24 cellular contexts compared by ENCODE assay signal in the genomic region with DNA sequence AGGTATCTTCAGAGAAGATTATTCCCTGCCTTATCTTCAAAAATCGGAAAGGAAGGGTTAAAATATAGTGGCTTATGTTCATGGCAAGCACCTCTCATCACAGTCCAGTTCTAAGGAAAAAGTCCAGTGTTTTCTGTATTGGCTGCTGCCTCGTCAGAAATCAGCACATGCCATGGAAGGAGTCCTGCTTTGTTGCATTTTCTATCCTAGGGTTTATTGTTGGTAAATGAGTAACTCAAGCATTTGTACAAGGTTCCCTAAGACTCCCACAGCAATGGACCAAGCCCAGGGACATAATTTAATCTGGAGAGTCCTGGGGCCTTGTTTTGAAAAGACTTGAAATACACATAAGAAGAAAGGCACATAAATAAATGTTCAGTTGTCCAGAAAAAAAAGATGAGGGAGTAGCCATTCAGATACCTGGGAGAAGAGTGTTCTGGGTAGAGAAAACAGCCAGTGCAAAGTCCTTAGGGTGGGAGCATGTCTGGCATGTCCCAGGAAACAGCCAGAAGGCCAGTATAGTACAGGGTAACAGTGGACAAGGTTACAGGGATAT.
"Had no signal": no experiment of that assay in that cellular context is flagged by ENCODE, and none has a peak within 500 bp of the region (broad histone marks: within the 10 kb centered on the region; RNA-seq: fewer than 3 reads in every experiment).

No MANE protein-coding gene starts in this region.

- H3K36me3 ChIP-seq: ovary, WERI-Rb-1 had no signal

- H3K27ac Mint-ChIP-seq: activated CD4-positive, alpha-beta memory T cell treated with anti-CD3 and anti-CD28 coated beads for 36 hours; activated CD4-positive, alpha-beta T cell treated with anti-CD3 and anti-CD28 coated beads, Interleukin-2, amount 10 ng/mL, durations not matched to agents 24 days and 14 days; activated T-cell treated with anti-CD3 and anti-CD28 coated beads, Interleukin-2, amount 50 U/mL, for 24 hours; T-helper 17 cell had no signal

- H3K9me3 ChIP-seq: gastroesophageal sphincter, left lung, lower lobe of right lung, ovary, psoas muscle, right atrium auricular region, suprapubic skin, tibial nerve had no signal

- DNase-seq: activated CD4-positive, alpha-beta memory T cell treated with anti-CD3 and anti-CD28 coated beads for 36 hours; activated CD4-positive, alpha-beta T cell treated with anti-CD3 and anti-CD28 coated beads, Interleukin-2, amount 10 ng/mL, durations not matched to agents 24 days and 14 days; activated CD4-positive, CD25-positive, alpha-beta regulatory T cell treated with anti-CD3 and anti-CD28 coated beads, Interleukin-2, amount 50 U/mL, for 72 hours; activated CD8-positive, alpha-beta memory T cell treated with anti-CD3 and anti-CD28 coated beads, Interleukin-2, amount 50 U/mL, for 48 hours; activated gamma-delta T cell; activated naive CD4-positive, alpha-beta T cell treated with anti-CD3 and anti-CD28 coated beads, Interleukin-2, amount 50 U/mL, for 16 hours; activated T-cell treated with anti-CD3 and anti-CD28 coated beads, Interleukin-2, amount 50 U/mL, for 24 hours; amniotic stem cell; cortex of kidney; hippocampal formation; left lung; lower lobe of right lung; mesenchymal stem cell; ovary; psoas muscle; stimulated activated naive CD4-positive, alpha-beta T cell; T-helper 17 cell; T1000; WERI-Rb-1 had no signal

- H3K4me3 ChIP-seq: gastroesophageal sphincter, left lung, lower lobe of right lung, ovary, psoas muscle, right atrium auricular region, suprapubic skin, tibial nerve had no signal

- H3K27ac ChIP-seq: gastroesophageal sphincter, left lung, lower lobe of right lung, ovary, psoas muscle, right atrium auricular region, suprapubic skin, tibial nerve, WERI-Rb-1 had no signal

- H3K4me1 Mint-ChIP-seq: T-helper 17 cell had no signal

- H3K27me3 Mint-ChIP-seq: activated CD4-positive, alpha-beta memory T cell treated with anti-CD3 and anti-CD28 coated beads for 36 hours; activated CD4-positive, alpha-beta T cell treated with anti-CD3 and anti-CD28 coated beads, Interleukin-2, amount 10 ng/mL, durations not matched to agents 24 days and 14 days; activated T-cell treated with anti-CD3 and anti-CD28 coated beads, Interleukin-2, amount 50 U/mL, for 24 hours; central memory CD8-positive, alpha-beta T cell; T-helper 17 cell had no signal

- H3K27me3 ChIP-seq: gastroesophageal sphincter, left lung, ovary, right atrium auricular region, suprapubic skin, tibial nerve had no signal

- ATAC-seq: gastroesophageal sphincter, left lung, lower lobe of right lung, psoas muscle, T-helper 17 cell had no signal

- H3K9me3 Mint-ChIP-seq: activated CD4-positive, alpha-beta memory T cell treated with anti-CD3 and anti-CD28 coated beads for 36 hours; activated T-cell treated with anti-CD3 and anti-CD28 coated beads, Interleukin-2, amount 50 U/mL, for 24 hours; central memory CD8-positive, alpha-beta T cell had no signal

- H3K4me3 Mint-ChIP-seq: activated CD4-positive, alpha-beta memory T cell treated with anti-CD3 and anti-CD28 coated beads for 36 hours; activated CD4-positive, alpha-beta T cell treated with anti-CD3 and anti-CD28 coated beads, Interleukin-2, amount 10 ng/mL, durations not matched to agents 24 days and 14 days; activated T-cell treated with anti-CD3 and anti-CD28 coated beads, Interleukin-2, amount 50 U/mL, for 24 hours; central memory CD8-positive, alpha-beta T cell; T-helper 17 cell had no signal
